Comparison of ENCODE assay signal across 26 cellular contexts in genomic region chr2:74983606-74984005, GRCh38.
"Had no signal": no experiment of that assay in that cellular context is flagged by ENCODE, and none has a peak within 500 bp of the region (broad histone marks: within the 10 kb centered on the region; RNA-seq: fewer than 3 reads in every experiment).

No MANE protein-coding gene starts in this region.

- DNase-seq: Kasumi-1, KG1, MG63, NCI-H1048, NCI-H1105, NCI-H1417 treated with DMSO at 0.1 percent for 48 hours, NCI-H1436 treated with DMSO at 0.1 percent for 48 hours, NCI-H1694 treated with DMSO at 0.1 percent for 48 hours, NCI-H187 treated with DMSO at 0.1 percent for 48 hours, NCI-H2029, NCI-H2081, NCI-H2171 treated with DMSO at 0.1 percent for 48 hours, NCI-H345, NCI-H446, NCI-H510A treated with DMSO at 0.1 percent for 48 hours, NCI-H524 treated with DMSO at 0.1 percent for 48 hours, NCI-H526 treated with DMSO at 0.1 percent for 48 hours, NCI-H774, PC-9, SHP77, SIG-M5, SJCRH30 had no signal

- ATAC-seq: K562, Panc1, Right ventricle myocardium inferior, SK-N-SH treated with all-trans-retinoic acid at 6 μM for 48 hours had no signal
